10 cellular contexts compared by ENCODE assay signal in genomic region chr10:79435271-79436065, GRCh38. TPM values are rescaled to one million over a fixed set of nuclear protein-coding genes. Genes with fewer than 3 reads are reported as not detected.
DNase-seq lines count a peak whose midpoint lies in the region; TF ChIP-seq lines count a peak whose summit lies in the region.
"Had no signal": no experiment of that assay in that cellular context is flagged by ENCODE, and none has a peak within 500 bp of the region (broad histone marks: within the 10 kb centered on the region; RNA-seq: fewer than 3 reads in every experiment).

No MANE protein-coding gene starts in this region.

- H3K27ac ChIP-seq in esophagus muscularis mucosa (replicated peaks in 1 of 4) (peak overlapping the region; percentile 94 to 97 (median 96)), mucosa of rectum (ENCODE audit: low read depth in 2 of 2, low read length in 2 of 2) (peak overlapping the region; percentile 78 to 80), tibial artery (peak overlapping the region; percentile 72 to 77)

- intact Hi-C loops in esophagus muscularis mucosa (cut with DNase I): no loop called here
- intact Hi-C loops in tibial artery (cut with DNase I; ENCODE audit: low total_unique reads): no loop called here

- DNase-seq in RPMI7951 (ENCODE audit: low read depth): peak; percentile 68
- no peak for DNase-seq in esophagus muscularis mucosa (ENCODE audit: extremely low spot score)
- DNase-seq in tibial artery: peak; percentile 63 to 66
- no peak for DNase-seq in stimulated activated CD4-positive, alpha-beta T cell treated with anti-CD3 and anti-CD28 coated beads, Interleukin-2, amount 100 ng/mL, for 48 hours
- no peak for DNase-seq in NCI-H1436 (lab: John Stamatoyannopoulos, UW)
- DNase-seq in occipital lobe (lab: John Stamatoyannopoulos, UW): no peak
- DNase-seq in amygdala (lab: John Stamatoyannopoulos, UW): no peak
- DNase-seq: NCI-H2107, SW 1271 had no signal

- no peak overlapping the region for H3K9ac ChIP-seq in mucosa of rectum (ENCODE audit: low read depth in 1 of 2, low read length in 2 of 2)

- H3K36me3 ChIP-seq in esophagus muscularis mucosa (peaks cover 0 to 39% (median 24%) of the 10 kb centered on the region in 4 donors), mucosa of rectum (ENCODE audit: control insufficient read depth in 2 of 2, insufficient read depth in 2 of 2, low read length in 2 of 2) (no peaks in the 10 kb centered on the region), tibial artery (peaks cover 0 to 26% (median 9%) of the 10 kb centered on the region in 3 donors)

- H3K9me3 ChIP-seq in esophagus muscularis mucosa: no peaks in the 10 kb centered on the region
- no peaks in the 10 kb centered on the region for H3K9me3 ChIP-seq in mucosa of rectum (ENCODE audit: control insufficient read depth in 2 of 2, low read length in 2 of 2)
- H3K9me3 ChIP-seq in tibial artery: no peaks in the 10 kb centered on the region

- TF ChIP-seq POLR2A in esophagus muscularis mucosa (IDR thresholded peaks at IDR 0.05; ENCODE audit: low read depth): no peak

- no peak for TF ChIP-seq EP300 in esophagus muscularis mucosa (IDR thresholded peaks at IDR 0.05)

- no peak for TF ChIP-seq CTCF in esophagus muscularis mucosa (IDR thresholded peaks at IDR 0.05)
- no peak for TF ChIP-seq CTCF in tibial artery (IDR thresholded peaks at IDR 0.05)

- peak overlapping the region in 3 of 4 donors; percentile 19 to 41 (median 20) for H3K4me3 ChIP-seq in esophagus muscularis mucosa
- no peak overlapping the region for H3K4me3 ChIP-seq in mucosa of rectum (ENCODE audit: low read length in 2 of 2)
- H3K4me3 ChIP-seq in tibial artery: no peak overlapping the region

- WGBS in esophagus muscularis mucosa: 39% methylated on average over 7 of the region's 15 CpGs

- H3K4me1 ChIP-seq in esophagus muscularis mucosa (peaks cover 99 to 100% (median 100%) of the 10 kb centered on the region in 4 donors), mucosa of rectum (ENCODE audit: control insufficient read depth in 2 of 2, insufficient read depth in 2 of 2, low read length in 2 of 2) (peaks cover 10 to 22% of the 10 kb centered on the region in 2 donors), tibial artery (peaks cover 0 to 86% (median 60%) of the 10 kb centered on the region in 4 donors)

- no peaks in the 10 kb centered on the region for H3K27me3 ChIP-seq in esophagus muscularis mucosa
- H3K27me3 ChIP-seq in mucosa of rectum (ENCODE audit: control insufficient read depth in 2 of 2, insufficient read depth in 2 of 2, low read length in 2 of 2): no peaks in the 10 kb centered on the region
- H3K27me3 ChIP-seq in tibial artery: no peaks in the 10 kb centered on the region

RNA-seq across cellular contexts. Expression of gene ZCCHC24, which starts 10.0 kb away (rescaled TPM):
- total RNA-seq in RPMI7951 (2014; rRNA removed; shearing (Covaris generic)): 21.0 and 24.6 TPM in 2 replicates
- total RNA-seq in esophagus muscularis mucosa (100 to 1,000 TPM; 100 to 156 (median 120) TPM), occipital lobe (6.2 TPM)

Comparison
In these comparisons a context has a peak if more than half of its experiments do, and no peak if none do; other contexts are left out.
1. DNase-seq: peak in RPMI7951 (single experiment) and tibial artery (2 of 2); none in esophagus muscularis mucosa (single experiment), stimulated activated CD4-positive, alpha-beta T cell treated with anti-CD3 and anti-CD28 coated beads, Interleukin-2, amount 100 ng/mL, for 48 hours (0 of 2), NCI-H1436 (single experiment), occipital lobe (single experiment) and amygdala (0 of 56).
2. H3K4me3 ChIP-seq: peak in esophagus muscularis mucosa (3 of 4); none in mucosa of rectum (0 of 2) and tibial artery (0 of 2).
3. Peak in every context shown above with its lines, with median percentiles within 50 percentile points of each other: H3K27ac ChIP-seq.